Comparison of ENCODE assay signal across 1 cellular context in genomic region chr7:100017300-100017699, GRCh38.
TF ChIP-seq lines count a peak whose summit lies in the region.

No MANE protein-coding gene starts in this region.

TF ChIP-seq in A549, 52 proteins besides CTCF, POLR2A, EP300 and RAD21 (continued from another document):
- no peak for TF ChIP-seq PBX3 (IDR thresholded peaks at IDR 0.05)
- no peak for TF ChIP-seq ZSCAN20 (CRISPR knock-in tag; IDR thresholded peaks at IDR 0.05)
- no peak for TF ChIP-seq JUN (IDR thresholded peaks at IDR 0.05)
